ENCODE assay signal across 21 cellular contexts in the genomic region with DNA sequence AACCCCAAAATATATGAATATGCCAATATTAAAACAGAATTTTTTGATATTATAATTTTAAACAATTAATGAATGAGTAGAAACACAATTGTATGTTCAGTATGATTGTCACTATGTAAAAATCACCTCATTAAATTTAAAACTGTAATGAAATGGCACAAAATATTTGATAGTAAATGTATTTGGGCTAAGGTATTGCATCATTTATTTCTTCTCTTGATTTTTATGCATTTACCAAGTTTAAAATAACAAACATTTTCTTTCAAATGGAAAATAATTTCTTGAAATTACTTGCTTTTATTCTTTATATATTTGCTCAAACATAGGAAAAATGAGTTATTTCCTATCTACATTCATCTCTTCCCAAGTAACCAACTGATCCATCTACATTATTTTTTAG.
A peak's percentile ranks its signal among the peaks of the same experiment; 100 is the strongest.
DNase-seq lines count a peak whose midpoint lies in the region; ATAC-seq, FAIRE-seq and TF ChIP-seq lines count a peak whose summit lies in the region.
"Had no signal": no experiment of that assay in that cellular context is flagged by ENCODE, and none has a peak within 500 bp of the region (broad histone marks: within the 10 kb centered on the region; RNA-seq: fewer than 3 reads in every experiment).

No MANE protein-coding gene starts in this region.

- no peaks in the 10 kb centered on the region for H4K20me1 ChIP-seq in HepG2 (ENCODE audit: insufficient read depth, low read length)
- no peaks in the 10 kb centered on the region for H4K20me1 ChIP-seq in K562 (replicated peaks; ENCODE audit: control insufficient read depth, insufficient read depth, low read length)
- no peaks in the 10 kb centered on the region for H4K20me1 ChIP-seq in OCI-LY7 (ENCODE audit: insufficient read depth, low read length)
- H4K20me1 ChIP-seq: BLaER1 treated with 17β-estradiol and CSF1 and Interleukin-3, amounts not matched to agents 10 nM and 100 nM had no signal

- TF ChIP-seq EP300 in HepG2 (IDR thresholded peaks at IDR 0.05; ENCODE audit: low read depth in 2 of 2, low read length in 2 of 2) (no peak), HepG2 (CRISPR knock-in tag; IDR thresholded peaks at IDR 0.05; ENCODE audit: borderline replicate concordance) (no peak), K562 (IDR thresholded peaks at IDR 0.05; ENCODE audit: low read length) (no peak)

- H3K36me3 ChIP-seq in HepG2 (replicated peaks in 1 of 2; ENCODE audit: control insufficient read depth in 1 of 2, insufficient read depth in 2 of 2, low read length in 2 of 2), result no peaks in the 10 kb centered on the region
- H3K36me3 ChIP-seq in right lobe of liver, result no peaks in the 10 kb centered on the region
- H3K36me3 ChIP-seq in K562 (ENCODE audit: control insufficient read depth, insufficient read depth, low read length), result no peaks in the 10 kb centered on the region
- H3K36me3 ChIP-seq in kidney (ENCODE audit: control insufficient read depth in 1 of 2, insufficient read depth in 2 of 2, low read length in 2 of 2), result no peaks in the 10 kb centered on the region
- H3K36me3 ChIP-seq in OCI-LY7 (ENCODE audit: insufficient read depth, low read length), result no peaks in the 10 kb centered on the region
- H3K36me3 ChIP-seq: BLaER1 treated with 17β-estradiol and CSF1 and Interleukin-3, amounts not matched to agents 10 nM and 100 nM had no signal

- FAIRE-seq in HepG2 (lab: Jason Lieb, UNC) (no peak), K562 (lab: Jason Lieb, UNC) (no peak), kidney (lab: Jason Lieb, UNC) (peak; percentile 52)
- FAIRE-seq: A549, D721Med, G401.6, GM12891, GM19239 had no signal

- ATAC-seq in HepG2 (no peak), right lobe of liver (no peak), K562 (no peak)
- ATAC-seq: A549; CD8-positive, alpha-beta T cell had no signal

- BruUV-seq in HepG2 (replicated peaks; lab: Mats Ljungman, UMichigan) (no TSS peak), K562 (replicated peaks; lab: Mats Ljungman, UMichigan) (no TSS peak), OCI-LY7 (replicated peaks; lab: Mats Ljungman, UMichigan) (no TSS peak)

- DNase-seq in HepG2 (ENCODE audit: low spot score) (no peak), right lobe of liver (no peak), K562 (ENCODE audit: extremely low read depth in 1 of 4, low spot score in 3 of 4) (no peak), kidney (no peak), OCI-LY7 (ENCODE audit: low spot score) (no peak), NCI-H2107 (lab: John Stamatoyannopoulos, UW) (no peak)
- DNase-seq: AML-193; Caco-2; Calu3; CD4-positive, alpha-beta T cell; CD8-positive, alpha-beta T cell; DMS79 treated with DMSO at 0.1 percent for 48 hours; GF-D8 had no signal

- H3K4me3 ChIP-seq in HepG2 (replicated peaks in 1 of 3; ENCODE audit: insufficient read depth in 1 of 3, low read depth in 2 of 3, low read length in 3 of 3), result no peak overlapping the region
- no peak overlapping the region for H3K4me3 ChIP-seq in right lobe of liver
- H3K4me3 ChIP-seq in K562, result no peak overlapping the region
- H3K4me3 ChIP-seq in kidney (ENCODE audit: low read length in 2 of 2), result no peak overlapping the region
- H3K4me3 ChIP-seq in OCI-LY7 (ENCODE audit: low read depth, low read length, poor library complexity, severe bottlenecking), result no peak overlapping the region
- H3K4me3 ChIP-seq: A549; BLaER1 treated with 17β-estradiol and CSF1 and Interleukin-3, amounts not matched to agents 10 nM and 100 nM had no signal

- H3K27ac ChIP-seq in HepG2 (ENCODE audit: extremely low read length, insufficient read depth, low read length), result no peak overlapping the region
- H3K27ac ChIP-seq in right lobe of liver, result no peak overlapping the region
- no peak overlapping the region for H3K27ac ChIP-seq in K562 (ENCODE audit: extremely low read depth, low read depth, low read length)
- H3K27ac ChIP-seq in kidney (ENCODE audit: low read depth in 2 of 2, low read length in 2 of 2), result no peak overlapping the region
- H3K27ac ChIP-seq in OCI-LY7 (ENCODE audit: low read depth, low read length, poor library complexity, severe bottlenecking), result no peak overlapping the region
- H3K27ac ChIP-seq: 22Rv1; A549; BLaER1 treated with 17β-estradiol and CSF1 and Interleukin-3, amounts not matched to agents 10 nM and 100 nM; C4-2B had no signal

- in situ Hi-C loops in HepG2 (cut with HindIII; ENCODE audit: extremely low pct_ligation_motif_present, low pct_unique_long_range_greater_than_20kb) (no loop called here), K562 (cut with MboI) (no loop called here)

- intact Hi-C loops in HepG2 (cut with micrococcal nuclease; ENCODE audit: unreplicated experiment), result no loop called here
- intact Hi-C loops in right lobe of liver (cut with DNase I), result no loop called here
- intact Hi-C loops in K562 (cut with micrococcal nuclease), result no loop called here
- intact Hi-C loops in kidney (cut with DNase I), result no loop called here
- intact Hi-C loops in OCI-LY7 (cut with micrococcal nuclease; ENCODE audit: unreplicated experiment), result no loop called here

- POLR2A ChIA-PET in HepG2 (lab: Yijun Ruan, JAX), result no interaction called here
- POLR2A ChIA-PET in K562 (lab: Yijun Ruan, JAX), result no interaction called here
- POLR2A ChIA-PET in OCI-LY7 (lab: Charles Lee), result no interaction called here

- H3K9me1 ChIP-seq in K562 (ENCODE audit: control insufficient read depth, insufficient read depth, low read length), result no peaks in the 10 kb centered on the region

- TF ChIP-seq RAD21 in HepG2 (CRISPR knock-in tag; IDR thresholded peaks at IDR 0.05) (no peak), K562 (CRISPR knock-in tag; conservative IDR thresholded peaks at IDR 0.05 in 1 of 2, IDR thresholded peaks at IDR 0.05 in 1 of 2) (no peak)

- no peaks in the 10 kb centered on the region for H3K9me2 ChIP-seq in OCI-LY7 (ENCODE audit: insufficient read depth, low read length)

- H3K79me2 ChIP-seq in HepG2 (ENCODE audit: insufficient read depth, low read length) (no peaks in the 10 kb centered on the region), K562 (ENCODE audit: control insufficient read depth, insufficient read depth, low read length) (no peaks in the 10 kb centered on the region), OCI-LY7 (ENCODE audit: insufficient read depth, low read depth, low read length) (no peaks in the 10 kb centered on the region)

- TF ChIP-seq POLR2A in HepG2 (IDR thresholded peaks at IDR 0.05; ENCODE audit: insufficient read depth in 1 of 2, low read depth in 2 of 2, low read length in 2 of 2), result no peak
- TF ChIP-seq POLR2A in right lobe of liver (IDR thresholded peaks at IDR 0.05), result no peak
- TF ChIP-seq POLR2A in K562 (conservative IDR thresholded peaks at IDR 0.05), result no peak

- H3K9ac ChIP-seq in HepG2 (ENCODE audit: insufficient read depth, low read depth, low read length), result no peak overlapping the region
- no peak overlapping the region for H3K9ac ChIP-seq in K562 (ENCODE audit: insufficient read depth in 1 of 2, low read depth in 2 of 2, low read length in 2 of 2)
- H3K9ac ChIP-seq in kidney (ENCODE audit: low read length in 2 of 2), result no peak overlapping the region
- H3K9ac ChIP-seq: BLaER1 treated with 17β-estradiol and CSF1 and Interleukin-3, amounts not matched to agents 10 nM and 100 nM had no signal

- H2AFZ ChIP-seq in HepG2 (ENCODE audit: low read length) (no peak overlapping the region), K562 (ENCODE audit: low read depth, low read length) (no peak overlapping the region), OCI-LY7 (ENCODE audit: low read length) (no peak overlapping the region)

- CTCF ChIA-PET in HepG2 (lab: Yijun Ruan, JAX; ENCODE audit: low intra/inter-chr PET ratio, low total read pairs), result no interaction called here
- CTCF ChIA-PET in K562 (lab: Yijun Ruan, JAX; ENCODE audit: low intra/inter-chr PET ratio), result no interaction called here
- CTCF ChIA-PET in OCI-LY7 (lab: Charles Lee; ENCODE audit: unreplicated experiment), result no interaction called here

- TF ChIP-seq CTCF in HepG2 (CRISPR knock-in tag; IDR thresholded peaks at IDR 0.05) (no peak), right lobe of liver (IDR thresholded peaks at IDR 0.05) (no peak), K562 (IDR thresholded peaks at IDR 0.05 in 2 of 3, conservative IDR thresholded peaks at IDR 0.05 in 1 of 3; ENCODE audit: insufficient read depth in 2 of 3, low read depth in 1 of 3, low read length in 3 of 3) (no peak), kidney (IDR thresholded peaks at IDR 0.05; ENCODE audit: borderline replicate concordance, extremely low read depth, insufficient read depth) (no peak), OCI-LY7 (conservative IDR thresholded peaks at IDR 0.05; ENCODE audit: low read length) (no peak)

- H3K27me3 ChIP-seq in HepG2 (ENCODE audit: control insufficient read depth in 1 of 2, insufficient read depth in 2 of 2, low read length in 2 of 2) (no peaks in the 10 kb centered on the region), right lobe of liver (no peaks in the 10 kb centered on the region), K562 (ENCODE audit: control insufficient read depth in 2 of 2, insufficient read depth in 2 of 2, low read length in 2 of 2) (no peaks in the 10 kb centered on the region)
- H3K27me3 ChIP-seq: BLaER1 treated with 17β-estradiol and CSF1 and Interleukin-3, amounts not matched to agents 10 nM and 100 nM had no signal

- H3K4me1 ChIP-seq in HepG2 (ENCODE audit: insufficient read depth, low read length), result no peaks in the 10 kb centered on the region
- no peaks in the 10 kb centered on the region for H3K4me1 ChIP-seq in right lobe of liver
- H3K4me1 ChIP-seq in K562 (replicated peaks in 1 of 2; ENCODE audit: control insufficient read depth in 2 of 2, insufficient read depth in 2 of 2, low read length in 2 of 2), result no peaks in the 10 kb centered on the region
- H3K4me1 ChIP-seq in kidney (ENCODE audit: control insufficient read depth in 1 of 2, insufficient read depth in 1 of 2, low read depth in 1 of 2, low read length in 2 of 2), result no peaks in the 10 kb centered on the region
- no peaks in the 10 kb centered on the region for H3K4me1 ChIP-seq in OCI-LY7 (ENCODE audit: insufficient read depth, low read length, poor library complexity, severe bottlenecking)
- H3K4me1 ChIP-seq: A549; BLaER1 treated with 17β-estradiol and CSF1 and Interleukin-3, amounts not matched to agents 10 nM and 100 nM; Caco-2 had no signal

- H3K4me2 ChIP-seq in HepG2 (ENCODE audit: low read depth, low read length) (no peak overlapping the region), K562 (ENCODE audit: insufficient read depth, low read length) (no peak overlapping the region), OCI-LY7 (ENCODE audit: low read length) (no peak overlapping the region)
- H3K4me2 ChIP-seq: A549; BLaER1 treated with 17β-estradiol and CSF1 and Interleukin-3, amounts not matched to agents 10 nM and 100 nM had no signal

- H3K9me3 ChIP-seq in HepG2 (ENCODE audit: low read length), result peaks cover 25% of the 10 kb centered on the region; the same call in 1 of the 2 replicates
- H3K9me3 ChIP-seq in right lobe of liver, result no peaks in the 10 kb centered on the region
- no peaks in the 10 kb centered on the region; the same call in 1 of the 2 replicates for H3K9me3 ChIP-seq in K562 (replicated peaks; ENCODE audit: control insufficient read depth, insufficient read depth, low read depth, low read length)
- no peaks in the 10 kb centered on the region for H3K9me3 ChIP-seq in kidney (ENCODE audit: control insufficient read depth in 1 of 2, low read length in 2 of 2)
- no peaks in the 10 kb centered on the region for H3K9me3 ChIP-seq in OCI-LY7 (ENCODE audit: low read length)
- H3K9me3 ChIP-seq: A549; BLaER1 treated with 17β-estradiol and CSF1 and Interleukin-3, amounts not matched to agents 10 nM and 100 nM; Caco-2 had no signal

TF ChIP-seq in K562, 482 proteins besides CTCF, POLR2A, EP300 and RAD21 (continues in another document):
- TF ChIP-seq WHSC1 (IDR thresholded peaks at IDR 0.05; ENCODE audit: low read length), result no peak

Comparison
In these comparisons a context has a peak if more than half of its experiments do, and no peak if none do; other contexts are left out.
1. Of the 241 proteins assayed by ChIP-seq in both HepG2 and K562: peak only in HepG2: CEBPB; only in K562: ATF4; in both: none; in neither: 236; mixed calls (peak in some experiments, not most) for 3.